In genomic region chr3:101853465-101853864, GRCh38 we compare ENCODE assay signal across 14 cellular contexts. TPM values are rescaled to one million over a fixed set of nuclear protein-coding genes. Genes with fewer than 3 reads are reported as not detected.
A peak's percentile ranks its signal among the peaks of the same experiment; 100 is the strongest.
DNase-seq lines count a peak whose midpoint lies in the region; ATAC-seq, FAIRE-seq and TF ChIP-seq lines count a peak whose summit lies in the region.
"Had no signal": no experiment of that assay in that cellular context is flagged by ENCODE, and none has a peak within 500 bp of the region (broad histone marks: within the 10 kb centered on the region; RNA-seq: fewer than 3 reads in every experiment).

No MANE protein-coding gene starts in this region.

- ATAC-seq in SK-N-SH treated with all-trans-retinoic acid at 6 μM for 48 hours: no peak
- no peak for ATAC-seq in HG03159 (IDR thresholded peaks at IDR 0.05; ENCODE audit: unreplicated experiment)
- no peak for ATAC-seq in HG02970 (IDR thresholded peaks at IDR 0.05; ENCODE audit: low FRiP score, unreplicated experiment)
- ATAC-seq: sciatic nerve had no signal

- peaks cover 55% of the 10 kb centered on the region for H4K20me1 ChIP-seq in SK-N-SH (ENCODE audit: insufficient read depth)

- H3K4me1 ChIP-seq in SK-N-SH (ENCODE audit: control insufficient read depth in 1 of 2, insufficient read depth in 2 of 2, low read depth in 1 of 2, low read length in 1 of 2) (peaks cover 3 to 5% of the 10 kb centered on the region in 2 experiments; a peak in 3 of 4 replicates), esophagus squamous epithelium (peaks cover 13 to 78% (median 22%) of the 10 kb centered on the region in 3 donors), small intestine (ENCODE audit: control insufficient read depth in 2 of 2, insufficient read depth in 1 of 2, low read depth in 1 of 2, low read length in 1 of 2) (peaks cover 0 to 9% of the 10 kb centered on the region in 2 donors)

- peak overlapping the region; percentile 89; the same call in 1 of the 2 replicates for H3K4me2 ChIP-seq in SK-N-SH

- H3K27me3 ChIP-seq in SK-N-SH (ENCODE audit: insufficient read depth) (no peaks in the 10 kb centered on the region), esophagus squamous epithelium (no peaks in the 10 kb centered on the region), small intestine (ENCODE audit: control insufficient read depth in 2 of 2, insufficient read depth in 2 of 2, low read length in 2 of 2) (no peaks in the 10 kb centered on the region)

- H3K4me3 ChIP-seq in SK-N-SH (ENCODE audit: low read depth in 2 of 2, low read length in 1 of 2) (no peak overlapping the region; a peak in 1 of 4 replicates), esophagus squamous epithelium (peak overlapping the region in 2 of 4 donors; percentile 97 to 98), small intestine (ENCODE audit: low read depth in 1 of 2, low read length in 2 of 2) (peak overlapping the region in 1 of 2 donors; percentile 41)

- H3K9me3 ChIP-seq in SK-N-SH (no peaks in the 10 kb centered on the region), esophagus squamous epithelium (no peaks in the 10 kb centered on the region), small intestine (ENCODE audit: control insufficient read depth, low read depth) (no peaks in the 10 kb centered on the region)

- H3K36me3 ChIP-seq in SK-N-SH (replicated peaks in 1 of 2; ENCODE audit: control insufficient read depth in 1 of 2, insufficient read depth in 2 of 2, low read length in 1 of 2) (peaks cover 65 to 71% of the 10 kb centered on the region in 2 experiments), esophagus squamous epithelium (peaks cover 22 to 68% (median 44%) of the 10 kb centered on the region in 3 donors), small intestine (ENCODE audit: control insufficient read depth in 2 of 2, insufficient read depth in 2 of 2, low read length in 2 of 2) (peaks cover 12 to 32% of the 10 kb centered on the region in 2 donors)

- no peak for TF ChIP-seq RAD21 in SK-N-SH (IDR thresholded peaks at IDR 0.05; ENCODE audit: low read length)

- intact Hi-C loops in esophagus squamous epithelium (cut with DNase I): no loop called here

- no peak for TF ChIP-seq EP300 in SK-N-SH (IDR thresholded peaks at IDR 0.05; ENCODE audit: borderline replicate concordance in 1 of 2, low read depth in 1 of 2, low read length in 1 of 2)

- no peak overlapping the region for H3K27ac ChIP-seq in SK-N-SH (ENCODE audit: low read depth in 2 of 2, low read length in 1 of 2)
- H3K27ac ChIP-seq in esophagus squamous epithelium: peak overlapping the region; percentile 5 to 59 (median 54)
- peak overlapping the region; percentile 51 to 61 for H3K27ac ChIP-seq in small intestine (ENCODE audit: low read depth in 1 of 2, low read length in 1 of 2)

- TF ChIP-seq CTCF in SK-N-SH (IDR thresholded peaks at IDR 0.05) (no peak), esophagus squamous epithelium (IDR thresholded peaks at IDR 0.05) (no peak)

- no peaks in the 10 kb centered on the region for H3K9me2 ChIP-seq in SK-N-SH

- POLR2A ChIA-PET in SK-N-SH (lab: Yijun Ruan, JAX): no interaction called here

- CTCF ChIA-PET in SK-N-SH (lab: Yijun Ruan, JAX): interaction anchor here (1.2 to 1.7 kb wide), 2 partner anchors 45 to 372 kb away, joined by 3 to 5 read pairs; no protein-coding TSS in a partner anchor

- DNase-seq in SK-N-SH (no peak), SK-MEL-5 (ENCODE audit: low read depth, low spot score) (peak; percentile 41), esophagus squamous epithelium (lab: John Stamatoyannopoulos, UW) (no peak), small intestine (peak; percentile 21), DMS 273 treated with DMSO at 0.1 percent for 48 hours (lab: John Stamatoyannopoulos, UW) (no peak)
- DNase-seq: DND-41; mesendoderm; NCI-H1694 treated with DMSO at 0.1 percent for 48 hours; NK-92 treated with Interleukin-12 subunit alpha and Interleukin-12 subunit beta, amount 100 ng/mL, for 24 hours had no signal

- H2AFZ ChIP-seq in SK-N-SH (ENCODE audit: low read depth): no peak overlapping the region

- H3F3A ChIP-seq in SK-N-SH (replicated peaks; ENCODE audit: insufficient read depth): peaks cover 37% of the 10 kb centered on the region

- no peak for TF ChIP-seq POLR2A in esophagus squamous epithelium (IDR thresholded peaks at IDR 0.05)

- no peak for FAIRE-seq in small intestine (lab: Jason Lieb, UNC)
- FAIRE-seq: A204.1 had no signal

- H3K79me2 ChIP-seq in SK-N-SH (ENCODE audit: insufficient read depth): peaks cover 80% of the 10 kb centered on the region

- 92% methylated on average over 4 of the region's 4 CpGs for WGBS in SK-N-SH (ENCODE audit: low lambda C conversion rate)
- 92 to 93% methylated on average over 4 of the region's 4 CpGs for WGBS in esophagus squamous epithelium, 2 donors
- 20 to 64% (median 53%) methylated on average over 4 of the region's 4 CpGs for WGBS in small intestine, 3 donors

- H3K9ac ChIP-seq in SK-N-SH: no peak overlapping the region

- in situ Hi-C loops in SK-MEL-5 (cut with HindIII; ENCODE audit: low pct_unique_long_range_greater_than_20kb, low sequenced_read_pairs): no loop called here

TF ChIP-seq in SK-N-SH, 30 proteins besides CTCF, POLR2A, EP300 and RAD21:
- TF ChIP-seq ZBTB33 (IDR thresholded peaks at IDR 0.05; ENCODE audit: borderline replicate concordance, low read depth) (peak; percentile 21; the same call in 1 of the 2 replicates), SIN3A (IDR thresholded peaks at IDR 0.05; ENCODE audit: borderline replicate concordance, low read depth, low read length) (no peak)

TF ChIP-seq in SK-N-SH treated with all-trans-retinoic acid at 6 μM for 48 hours, 23 proteins besides CTCF, POLR2A, EP300 and RAD21:
- TF ChIP-seq ESRRG (CRISPR knock-in tag; IDR thresholded peaks at IDR 0.05) (no peak), ZNF70 (CRISPR knock-in tag; IDR thresholded peaks at IDR 0.05) (no peak), PPARA (CRISPR knock-in tag; IDR thresholded peaks at IDR 0.05; ENCODE audit: borderline replicate concordance) (no peak), RARB (CRISPR knock-in tag; IDR thresholded peaks at IDR 0.05) (no peak), CSDC2 (CRISPR knock-in tag; IDR thresholded peaks at IDR 0.05) (no peak)
- TF ChIP-seq, protein P1, sequence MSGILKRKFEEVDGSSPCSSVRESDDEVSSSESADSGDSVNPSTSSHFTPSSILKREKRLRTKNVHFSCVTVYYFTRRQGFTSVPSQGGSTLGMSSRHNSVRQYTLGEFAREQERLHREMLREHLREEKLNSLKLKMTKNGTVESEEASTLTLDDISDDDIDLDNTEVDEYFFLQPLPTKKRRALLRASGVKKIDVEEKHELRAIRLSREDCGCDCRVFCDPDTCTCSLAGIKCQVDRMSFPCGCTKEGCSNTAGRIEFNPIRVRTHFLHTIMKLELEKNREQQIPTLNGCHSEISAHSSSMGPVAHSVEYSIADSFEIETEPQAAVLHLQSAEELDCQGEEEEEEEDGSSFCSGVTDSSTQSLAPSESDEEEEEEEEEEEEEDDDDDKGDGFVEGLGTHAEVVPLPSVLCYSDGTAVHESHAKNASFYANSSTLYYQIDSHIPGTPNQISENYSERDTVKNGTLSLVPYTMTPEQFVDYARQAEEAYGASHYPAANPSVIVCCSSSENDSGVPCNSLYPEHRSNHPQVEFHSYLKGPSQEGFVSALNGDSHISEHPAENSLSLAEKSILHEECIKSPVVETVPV (CRISPR knock-in tag; IDR thresholded peaks at IDR 0.05): no peak
- TF ChIP-seq, protein P2, sequence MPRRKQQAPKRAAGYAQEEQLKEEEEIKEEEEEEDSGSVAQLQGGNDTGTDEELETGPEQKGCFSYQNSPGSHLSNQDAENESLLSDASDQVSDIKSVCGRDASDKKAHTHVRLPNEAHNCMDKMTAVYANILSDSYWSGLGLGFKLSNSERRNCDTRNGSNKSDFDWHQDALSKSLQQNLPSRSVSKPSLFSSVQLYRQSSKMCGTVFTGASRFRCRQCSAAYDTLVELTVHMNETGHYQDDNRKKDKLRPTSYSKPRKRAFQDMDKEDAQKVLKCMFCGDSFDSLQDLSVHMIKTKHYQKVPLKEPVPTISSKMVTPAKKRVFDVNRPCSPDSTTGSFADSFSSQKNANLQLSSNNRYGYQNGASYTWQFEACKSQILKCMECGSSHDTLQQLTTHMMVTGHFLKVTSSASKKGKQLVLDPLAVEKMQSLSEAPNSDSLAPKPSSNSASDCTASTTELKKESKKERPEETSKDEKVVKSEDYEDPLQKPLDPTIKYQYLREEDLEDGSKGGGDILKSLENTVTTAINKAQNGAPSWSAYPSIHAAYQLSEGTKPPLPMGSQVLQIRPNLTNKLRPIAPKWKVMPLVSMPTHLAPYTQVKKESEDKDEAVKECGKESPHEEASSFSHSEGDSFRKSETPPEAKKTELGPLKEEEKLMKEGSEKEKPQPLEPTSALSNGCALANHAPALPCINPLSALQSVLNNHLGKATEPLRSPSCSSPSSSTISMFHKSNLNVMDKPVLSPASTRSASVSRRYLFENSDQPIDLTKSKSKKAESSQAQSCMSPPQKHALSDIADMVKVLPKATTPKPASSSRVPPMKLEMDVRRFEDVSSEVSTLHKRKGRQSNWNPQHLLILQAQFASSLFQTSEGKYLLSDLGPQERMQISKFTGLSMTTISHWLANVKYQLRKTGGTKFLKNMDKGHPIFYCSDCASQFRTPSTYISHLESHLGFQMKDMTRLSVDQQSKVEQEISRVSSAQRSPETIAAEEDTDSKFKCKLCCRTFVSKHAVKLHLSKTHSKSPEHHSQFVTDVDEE (CRISPR knock-in tag; IDR thresholded peaks at IDR 0.05): no peak

RNA-seq across cellular contexts. Expression of gene NFKBIZ, which starts 4.2 kb away (rescaled TPM):
- polyA plus RNA-seq in SK-N-SH (2012; rRNA removed) (59.9 and 70.9 TPM in 2 replicates), small intestine (10 to 100 TPM; 10.3 to 27.1 (median 23.7) TPM)
- 28.0 and 28.4 TPM in 2 replicates for polyA plus RNA-seq in SK-N-SH (2012; cell fraction: cytosol; rRNA removed)
- 221 and 343 TPM in 2 replicates for polyA plus RNA-seq in SK-N-SH (2012; cell fraction: nucleus; rRNA removed)
- total RNA-seq in SK-MEL-5 (2014; rRNA removed; shearing (Covaris generic)): 69.0 and 77.5 TPM in 2 replicates
- polyA plus RNA-seq in SK-MEL-5 (2015; cell fraction: cytosol; rRNA removed): 117 and 142 TPM in 2 replicates
- polyA plus RNA-seq in SK-MEL-5 (2015; cell fraction: nucleus; rRNA removed): 838 and 953 TPM in 2 replicates
- 100 to 1,000 TPM in 1 of 4 donors, 10 to 100 TPM in 3; 19.2 to 108 (median 35.4) TPM for total RNA-seq in esophagus squamous epithelium

Comparison
In these comparisons a context has a peak if more than half of its experiments do, and no peak if none do; other contexts are left out.
1. DNase-seq: peak in SK-MEL-5 (single experiment) and small intestine (single experiment); none in SK-N-SH (single experiment), esophagus squamous epithelium (single experiment) and DMS 273 treated with DMSO at 0.1 percent for 48 hours (single experiment).
2. H3K27ac ChIP-seq: peak in esophagus squamous epithelium (4 of 4) and small intestine (2 of 2); none in SK-N-SH (0 of 2).